ENCODE assay signal across 8 cellular contexts in genomic region chr14:93184391-93185332, GRCh38. TPM values are rescaled to one million over a fixed set of nuclear protein-coding genes. Genes with fewer than 3 reads are reported as not detected.
DNase-seq lines count a peak whose midpoint lies in the region; ATAC-seq, FAIRE-seq and TF ChIP-seq lines count a peak whose summit lies in the region.

TSS of gene LYSET (plus strand) at chr14:93185317. CDS start at chr14:93185406, 89 bp downstream.
TSS of gene MOAP1 (minus strand) at chr14:93184897. CDS start at chr14:93184242, 655 bp downstream.

- H3K9me3 Mint-ChIP-seq in activated naive CD4-positive, alpha-beta T cell treated with anti-CD3 and anti-CD28 coated beads, Interleukin-2, amount 50 U/mL, for 72 hours, result no peaks in the 10 kb centered on the region

- no peaks in the 10 kb centered on the region for H3K36me3 ChIP-seq in transverse colon

- TF ChIP-seq CTCF in transverse colon (IDR thresholded peaks at IDR 0.05), result peak in 4 of 5 experiments; percentile 19 to 63 (median 33)

- H3K27ac Mint-ChIP-seq in activated naive CD4-positive, alpha-beta T cell treated with anti-CD3 and anti-CD28 coated beads, Interleukin-2, amount 50 U/mL, for 72 hours, result peak within 1 kb of the TSS; percentile 90 to 97

- in situ Hi-C loops in transverse colon (cut with MboI; ENCODE audit: low pct_ligation_motif_present in 1 of 4, low pct_unique_long_range_greater_than_20kb in 1 of 4, low sequenced_read_pairs in 3 of 4), result no loop called here

- peak; percentile 50 for DNase-seq in GM04504 (ENCODE audit: low read depth)
- DNase-seq in H54 (ENCODE audit: insufficient read length, low spot score), result peak; percentile 83
- DNase-seq in LoVo (ENCODE audit: low spot score), result peak; percentile 87
- DNase-seq in activated naive CD4-positive, alpha-beta T cell treated with anti-CD3 and anti-CD28 coated beads, Interleukin-2, amount 50 U/mL, for 72 hours (ENCODE audit: low spot score in 2 of 2), result peak; percentile 83 to 92
- peak; percentile 92 for DNase-seq in Right ventricle myocardium superior
- peak; percentile 69 for DNase-seq in pons (ENCODE audit: low spot score)
- peak; percentile 90 for DNase-seq in transverse colon

- ATAC-seq in SK-N-SH treated with all-trans-retinoic acid at 6 μM for 48 hours, result peak; percentile 87
- peak; percentile 90 to 93 for ATAC-seq in activated naive CD4-positive, alpha-beta T cell treated with anti-CD3 and anti-CD28 coated beads, Interleukin-2, amount 50 U/mL, for 72 hours
- ATAC-seq in Right ventricle myocardium superior (ENCODE audit: poor library complexity), result peak; percentile 96

- no peak for TF ChIP-seq EP300 in transverse colon (IDR thresholded peaks at IDR 0.05; ENCODE audit: low read depth)

- H3K27ac ChIP-seq in transverse colon, result peak within 1 kb of the TSS; percentile 94 to 97 (median 94)

- H3K9me3 ChIP-seq in transverse colon, result no peaks in the 10 kb centered on the region

- FAIRE-seq in H54 (lab: Jason Lieb, UNC), result no peak

- peak within 1 kb of the TSS; percentile 75 to 97 (median 83) for H3K4me3 ChIP-seq in transverse colon

- whole genome bisulfite sequencing in transverse colon (ENCODE audit: low coverage in 1 of 2), 2 donors, result 1% methylated on average over 56 of the region's 122 CpGs; no CpG with 5 or more reads in 1 of the 2 donors

- no peaks in the 10 kb centered on the region for H3K27me3 ChIP-seq in transverse colon

- H3K4me1 ChIP-seq in transverse colon, result peaks cover 16 to 29% (median 17%) of the 10 kb centered on the region in 4 donors

- TF ChIP-seq POLR2A in H54 (IDR thresholded peaks at IDR 0.05; ENCODE audit: low read depth, low read length), result peak; percentile 41
- TF ChIP-seq POLR2A in transverse colon (IDR thresholded peaks at IDR 0.05), result peak; percentile 90

- intact Hi-C loops in Right ventricle myocardium superior (cut with DNase I) (no loop called here), transverse colon (cut with DNase I; ENCODE audit: low total_unique reads) (no loop called here)

- peaks cover 18 to 19% of the 10 kb centered on the region in 2 donors for H3K36me3 Mint-ChIP-seq in activated naive CD4-positive, alpha-beta T cell treated with anti-CD3 and anti-CD28 coated beads, Interleukin-2, amount 50 U/mL, for 72 hours

TF ChIP-seq in SK-N-SH treated with all-trans-retinoic acid at 6 μM for 48 hours, 23 proteins besides CTCF, POLR2A, EP300 and RAD21:
- TF ChIP-seq TCF4 (CRISPR knock-in tag; IDR thresholded peaks at IDR 0.05; ENCODE audit: borderline replicate concordance) (no peak), GLIS3 (CRISPR knock-in tag; IDR thresholded peaks at IDR 0.05) (0 out of 2 replicates have a peak, but pooled peaks have one; percentile 2)

RNA-seq across cellular contexts. Expression of gene LYSET, which starts in this region (rescaled TPM):
- total RNA-seq in activated naive CD4-positive, alpha-beta T cell treated with anti-CD3 and anti-CD28 coated beads, Interleukin-2, amount 50 U/mL, for 72 hours, result 10 to 100 TPM; 10.1 to 10.5 TPM
- 21.0 TPM for total RNA-seq in Right ventricle myocardium superior
- total RNA-seq in transverse colon, result 10 to 100 TPM in 1 of 4 donors, 1 to 10 TPM in 2, not detected in 1; 3.7 to 21.7 (median 9.1) TPM

RNA-seq across cellular contexts. Expression of gene MOAP1, which starts in this region (rescaled TPM):
- total RNA-seq in activated naive CD4-positive, alpha-beta T cell treated with anti-CD3 and anti-CD28 coated beads, Interleukin-2, amount 50 U/mL, for 72 hours, result 10 to 100 TPM; 14.9 to 19.8 TPM
- 55.9 TPM for total RNA-seq in Right ventricle myocardium superior
- 10 to 100 TPM in 2 of 4 donors, 1 to 10 TPM in 2; 2.2 to 28.1 (median 12.3) TPM for total RNA-seq in transverse colon

Comparison
In these comparisons a context has a peak if more than half of its experiments do, and no peak if none do; other contexts are left out.
1. Peak in every context shown above with its lines: DNase-seq, ATAC-seq, H3K4me3 ChIP-seq and H3K27ac ChIP-seq.